ENCODE assay signal across 15 cellular contexts in genomic region chr10:13775786-13776780, GRCh38.
DNase-seq lines count a peak whose midpoint lies in the region; ATAC-seq and TF ChIP-seq lines count a peak whose summit lies in the region.
"Had no signal": no experiment of that assay in that cellular context is flagged by ENCODE, and none has a peak within 500 bp of the region (broad histone marks: within the 10 kb centered on the region; RNA-seq: fewer than 3 reads in every experiment).

No MANE protein-coding gene starts in this region.

- peak; percentile 11 for DNase-seq in activated CD8-positive, alpha-beta memory T cell treated with anti-CD3 and anti-CD28 coated beads for 24 hours
- no peak for DNase-seq in activated CD8-positive, alpha-beta memory T cell treated with anti-CD3 and anti-CD28 coated beads, Interleukin-2, amount 50 U/mL, for 4 hours
- DNase-seq in RKO (ENCODE audit: low spot score) (peak; percentile 84), fibroblast of lung (ENCODE audit: low read depth in 2 of 2) (peak; percentile 87 to 94), globus pallidus (ENCODE audit: low spot score) (no peak)
- DNase-seq: activated CD4-positive, alpha-beta T cell treated with anti-CD3 and anti-CD28 coated beads, Interleukin-2, amount 50 U/mL, for 1 hour; effector CD8-positive, alpha-beta T cell; GDM1; immature natural killer cell; naive B cell; NCI-H524; SW 1271 had no signal

- H3K4me3 ChIP-seq in fibroblast of lung (replicated peaks in 1 of 4; ENCODE audit: control extremely low read depth in 1 of 4, insufficient read depth in 1 of 4, low read depth in 3 of 4, low read length in 4 of 4), result no peak overlapping the region
- no peak overlapping the region for H3K4me3 ChIP-seq in subcutaneous abdominal adipose tissue (ENCODE audit: low read depth in 1 of 5, low read length in 5 of 5)

- H4K20me1 ChIP-seq in fibroblast of lung (ENCODE audit: control insufficient read depth, extremely low read depth, insufficient read depth, low read length), result no peaks in the 10 kb centered on the region

- no peak overlapping the region for H3K9ac ChIP-seq in fibroblast of lung (ENCODE audit: insufficient read depth, low read length)
- H3K9ac ChIP-seq in subcutaneous abdominal adipose tissue (ENCODE audit: low read length in 5 of 5), result no peak overlapping the region

- H3K27me3 ChIP-seq in fibroblast of lung (ENCODE audit: control insufficient read depth, insufficient read depth, low read length), result no peaks in the 10 kb centered on the region
- H3K27me3 ChIP-seq in subcutaneous abdominal adipose tissue (ENCODE audit: control insufficient read depth in 5 of 5, insufficient read depth in 4 of 5, low read length in 5 of 5), result no peaks in the 10 kb centered on the region

- no peak for TF ChIP-seq CTCF in fibroblast of lung (conservative IDR thresholded peaks at IDR 0.05 in 1 of 2, IDR thresholded peaks at IDR 0.05 in 1 of 2; ENCODE audit: low read depth in 1 of 2, low read length in 2 of 2)

- H3K4me1 ChIP-seq in fibroblast of lung (ENCODE audit: control insufficient read depth, extremely low read depth, insufficient read depth, low read length) (peaks cover 30% of the 10 kb centered on the region), subcutaneous abdominal adipose tissue (ENCODE audit: control insufficient read depth in 5 of 5, insufficient read depth in 5 of 5, low read length in 5 of 5) (peaks cover 7 to 25% (median 24%) of the 10 kb centered on the region in 5 donors)

- H3K36me3 ChIP-seq in fibroblast of lung (ENCODE audit: control insufficient read depth, insufficient read depth, low read length), result no peaks in the 10 kb centered on the region
- H3K36me3 ChIP-seq in subcutaneous abdominal adipose tissue (ENCODE audit: control insufficient read depth in 5 of 5, insufficient read depth in 5 of 5, low read length in 5 of 5), result peaks cover 5 to 27% (median 11%) of the 10 kb centered on the region in 5 donors

- H3K27ac ChIP-seq in fibroblast of lung (ENCODE audit: insufficient read depth, low read length) (peak overlapping the region; percentile 74), subcutaneous abdominal adipose tissue (ENCODE audit: low read depth, low read length) (peak overlapping the region; percentile 14)

- H3K9me3 ChIP-seq in fibroblast of lung (ENCODE audit: control insufficient read depth, insufficient read depth, low read depth, low read length) (no peaks in the 10 kb centered on the region), subcutaneous abdominal adipose tissue (ENCODE audit: control insufficient read depth in 5 of 5, low read length in 5 of 5) (no peaks in the 10 kb centered on the region)

- ATAC-seq in HG02623 (IDR thresholded peaks at IDR 0.05; ENCODE audit: unreplicated experiment) (no peak), GM18520 (IDR thresholded peaks at IDR 0.05; ENCODE audit: unreplicated experiment) (no peak)

- no peak overlapping the region for H2AFZ ChIP-seq in fibroblast of lung (ENCODE audit: low read length)

- no peaks in the 10 kb centered on the region for H3K79me2 ChIP-seq in fibroblast of lung (ENCODE audit: control insufficient read depth, insufficient read depth, low read length)

- H3K4me2 ChIP-seq in fibroblast of lung (ENCODE audit: extremely low read depth, insufficient read depth, low read length), result peak overlapping the region; percentile 17

Comparison
In these comparisons a context has a peak if more than half of its experiments do, and no peak if none do; other contexts are left out.
1. DNase-seq: peak in activated CD8-positive, alpha-beta memory T cell treated with anti-CD3 and anti-CD28 coated beads for 24 hours (single experiment), RKO (single experiment) and fibroblast of lung (2 of 2); none in activated CD8-positive, alpha-beta memory T cell treated with anti-CD3 and anti-CD28 coated beads, Interleukin-2, amount 50 U/mL, for 4 hours (single experiment) and globus pallidus (single experiment).